ENCODE assay signal across 13 cellular contexts in genomic region chrX:136691028-136691809, GRCh38. TPM values are rescaled to one million over a fixed set of nuclear protein-coding genes. Genes with fewer than 3 reads are reported as not detected.
DNase-seq lines count a peak whose midpoint lies in the region; ATAC-seq, FAIRE-seq and TF ChIP-seq lines count a peak whose summit lies in the region.
"Had no signal": no experiment of that assay in that cellular context is flagged by ENCODE, and none has a peak within 500 bp of the region (broad histone marks: within the 10 kb centered on the region; RNA-seq: fewer than 3 reads in every experiment).

No MANE protein-coding gene starts in this region.

- H4K20me1 ChIP-seq in Karpas-422 (ENCODE audit: insufficient read depth, low read depth, low read length), result no peaks in the 10 kb centered on the region

- no peak for ATAC-seq in HG03095 (IDR thresholded peaks at IDR 0.05; ENCODE audit: unreplicated experiment)

- no peak overlapping the region for H2AK5ac ChIP-seq in trophoblast cell (ENCODE audit: low read length)

- H3K23ac ChIP-seq in trophoblast cell (ENCODE audit: low read length), result no peak overlapping the region

- H3K27me3 ChIP-seq in Karpas-422 (ENCODE audit: low read length) (no peaks in the 10 kb centered on the region), trophoblast cell (ENCODE audit: insufficient read depth, low read length) (no peaks in the 10 kb centered on the region)

- H2BK5ac ChIP-seq in trophoblast cell (ENCODE audit: low read depth, low read length, poor library complexity), result no peak overlapping the region

- H2BK12ac ChIP-seq in trophoblast cell (ENCODE audit: low read length), result no peak overlapping the region

- H2AFZ ChIP-seq in Karpas-422 (ENCODE audit: low read length), result no peak overlapping the region
- no peak overlapping the region for H2AFZ ChIP-seq in trophoblast cell (ENCODE audit: insufficient read depth, low read length, poor library complexity)

- FAIRE-seq in kidney (lab: Jason Lieb, UNC), result no peak
- FAIRE-seq: TTC549 had no signal

- H3K79me1 ChIP-seq in trophoblast cell (ENCODE audit: low read length), result no peaks in the 10 kb centered on the region

- H3K9me3 ChIP-seq in Karpas-422 (ENCODE audit: low read length) (no peaks in the 10 kb centered on the region), trophoblast cell (ENCODE audit: insufficient read depth, low read depth, low read length) (no peaks in the 10 kb centered on the region), kidney (ENCODE audit: control insufficient read depth in 1 of 2, low read length in 2 of 2) (no peaks in the 10 kb centered on the region)
- H3K9me3 ChIP-seq: thoracic aorta had no signal

- H2BK120ac ChIP-seq in trophoblast cell (ENCODE audit: insufficient read depth, low read length, poor library complexity), result no peak overlapping the region

- no peak for TF ChIP-seq CTCF in kidney (IDR thresholded peaks at IDR 0.05; ENCODE audit: borderline replicate concordance, extremely low read depth, insufficient read depth)

- no peak overlapping the region for H4K91ac ChIP-seq in trophoblast cell (ENCODE audit: low read depth, low read length)

- no CpG with 5 or more reads among the region's 3 CpGs for WGBS in trophoblast cell (ENCODE audit: extremely low coverage, insufficient coverage, insufficient read length)

- no peaks in the 10 kb centered on the region for H3K9me2 ChIP-seq in Karpas-422 (replicated peaks; ENCODE audit: insufficient read depth, low read length)

- DNase-seq in NCI-H82 (lab: John Stamatoyannopoulos, UW) (peak; percentile 36), NCI-H82 treated with DMSO at 0.1 percent for 48 hours (lab: John Stamatoyannopoulos, UW; ENCODE audit: unreplicated experiment) (no peak), Karpas-422 (peak; percentile 43), amniotic epithelial cell (ENCODE audit: low read depth) (peak; percentile 9), trophoblast cell (peak; percentile 6 to 77), kidney (no peak), C1 segment of cervical spinal cord (lab: John Stamatoyannopoulos, UW) (no peak)
- DNase-seq: stimulated activated CD4-positive, alpha-beta T cell treated with anti-CD3 and anti-CD28 coated beads, Interleukin-4, amount 100 ng/mL, for 24 hours had no signal

- no peak overlapping the region for H3K4ac ChIP-seq in trophoblast cell (ENCODE audit: low read depth, low read length)

- intact Hi-C loops in kidney (cut with DNase I), result no loop called here

- H3K4me3 ChIP-seq in Karpas-422 (ENCODE audit: low read length) (no peak overlapping the region), trophoblast cell (ENCODE audit: low read depth, low read length) (no peak overlapping the region), kidney (ENCODE audit: low read length in 2 of 2) (no peak overlapping the region)
- H3K4me3 ChIP-seq: thoracic aorta had no signal

- peaks cover 25% of the 10 kb centered on the region for H3K4me1 ChIP-seq in Karpas-422 (ENCODE audit: low read length)
- H3K4me1 ChIP-seq in trophoblast cell (ENCODE audit: control insufficient read depth in 1 of 2, insufficient read depth in 2 of 2, low read length in 2 of 2), result peaks cover 0 to 3% of the 10 kb centered on the region in 2 experiments
- H3K4me1 ChIP-seq in kidney (ENCODE audit: control insufficient read depth in 1 of 2, insufficient read depth in 1 of 2, low read depth in 1 of 2, low read length in 2 of 2), result no peaks in the 10 kb centered on the region

- H3K36me3 ChIP-seq in Karpas-422 (ENCODE audit: insufficient read depth, low read length), result no peaks in the 10 kb centered on the region
- no peaks in the 10 kb centered on the region for H3K36me3 ChIP-seq in trophoblast cell (ENCODE audit: control insufficient read depth in 1 of 2, insufficient read depth in 2 of 2, low read length in 2 of 2)
- H3K36me3 ChIP-seq in kidney (ENCODE audit: control insufficient read depth in 1 of 2, insufficient read depth in 2 of 2, low read length in 2 of 2), result no peaks in the 10 kb centered on the region

- no peak overlapping the region for H3K18ac ChIP-seq in trophoblast cell (ENCODE audit: low read length)

- no peak overlapping the region for H4K8ac ChIP-seq in trophoblast cell (ENCODE audit: low read depth, low read length)

- no peak overlapping the region for H3K14ac ChIP-seq in trophoblast cell (ENCODE audit: low read length)

- H3K4me2 ChIP-seq in Karpas-422 (ENCODE audit: low read depth, low read length, poor library complexity, severe bottlenecking) (no peak overlapping the region), trophoblast cell (ENCODE audit: low read length) (no peak overlapping the region)

- no peak overlapping the region for H3K9ac ChIP-seq in Karpas-422 (ENCODE audit: low read length)
- no peak overlapping the region for H3K9ac ChIP-seq in trophoblast cell (ENCODE audit: low read length)
- H3K9ac ChIP-seq in kidney (ENCODE audit: low read length in 2 of 2), result no peak overlapping the region

- H3K79me2 ChIP-seq in Karpas-422 (ENCODE audit: low read length) (no peaks in the 10 kb centered on the region), trophoblast cell (ENCODE audit: control insufficient read depth, insufficient read depth, low read length, poor library complexity) (no peaks in the 10 kb centered on the region)

- no peak overlapping the region for H4K12ac ChIP-seq in trophoblast cell (ENCODE audit: low read depth, low read length)

- H3K27ac ChIP-seq in Karpas-422 (ENCODE audit: low read length), result no peak overlapping the region
- no peak overlapping the region for H3K27ac ChIP-seq in trophoblast cell (ENCODE audit: low read depth, low read length)
- no peak overlapping the region for H3K27ac ChIP-seq in kidney (ENCODE audit: low read depth in 2 of 2, low read length in 2 of 2)
- H3K27ac ChIP-seq: thoracic aorta had no signal

RNA-seq across cellular contexts. Expression of gene CD40LG, which starts 43.3 kb away (rescaled TPM):
- not detected in 2 replicates for total RNA-seq in Karpas-422 (2014; rRNA removed; shearing (Covaris generic); ENCODE audit: low replicate concordance)
- polyA plus RNA-seq in trophoblast cell (2013), result not detected in 2 replicates
- 0.85 TPM for total RNA-seq in kidney
- 0.22 TPM for polyA plus RNA-seq in kidney (ENCODE audit: insufficient read depth, low read depth, low replicate concordance)
- total RNA-seq: A673, osteocyte had no signal

Comparison
In these comparisons a context has a peak if more than half of its experiments do, and no peak if none do; other contexts are left out.
1. DNase-seq: peak in NCI-H82 (single experiment), Karpas-422 (single experiment), amniotic epithelial cell (single experiment) and trophoblast cell (2 of 2); none in NCI-H82 treated with DMSO at 0.1 percent for 48 hours (single experiment), kidney (single experiment) and C1 segment of cervical spinal cord (0 of 14).